ENCODE assay signal across 1 cellular context in genomic region chr18:23626451-23627279, GRCh38.
TF ChIP-seq lines count a peak whose summit lies in the region.

No MANE protein-coding gene starts in this region.

TF ChIP-seq in HEK293, 187 proteins besides CTCF, POLR2A, EP300 and RAD21 (continued from another document):
- peak; percentile 63 for TF ChIP-seq PRDM4 (tag by site-specific recombination; IDR thresholded peaks at IDR 0.05)
- TF ChIP-seq REST (tag by site-specific recombination; IDR thresholded peaks at IDR 0.05): no peak
- no peak for TF ChIP-seq ZNF560 (tag by site-specific recombination; IDR thresholded peaks at IDR 0.05; ENCODE audit: borderline replicate concordance)
- TF ChIP-seq ZNF16 (tag by site-specific recombination; IDR thresholded peaks at IDR 0.05; ENCODE audit: low read depth): no peak
- no peak for TF ChIP-seq ZNF529 (tag by site-specific recombination; IDR thresholded peaks at IDR 0.05; ENCODE audit: insufficient replicate concordance)
- no peak for TF ChIP-seq ZNF146 (tag by site-specific recombination; IDR thresholded peaks at IDR 0.05)
- 0 out of 2 replicates have a peak, but pooled peaks have one; percentile 1 for TF ChIP-seq TRIM28 (IDR thresholded peaks at IDR 0.05; ENCODE audit: borderline replicate concordance, low read length)
- TF ChIP-seq ZNF664 (tag by site-specific recombination; IDR thresholded peaks at IDR 0.05): no peak
- no peak for TF ChIP-seq SETDB1 (IDR thresholded peaks at IDR 0.05; ENCODE audit: insufficient read length, low read length)
- no peak for TF ChIP-seq BCL11B (tag by site-specific recombination; IDR thresholded peaks at IDR 0.05; ENCODE audit: low read depth)
- TF ChIP-seq GLI2 (tag by site-specific recombination; IDR thresholded peaks at IDR 0.05; ENCODE audit: borderline replicate concordance, low read depth): no peak
TF ChIP-seq in HEK293: peak in this region for 33.
